Comparison of ENCODE assay signal across 2 cellular contexts in genomic region chr5:16568875-16569580, GRCh38.
TF ChIP-seq lines count a peak whose summit lies in the region.

No MANE protein-coding gene starts in this region.

TF ChIP-seq in IMR-90, 13 proteins besides CTCF, POLR2A, EP300 and RAD21 (continued from another document):
- TF ChIP-seq USF2 (IDR thresholded peaks at IDR 0.05; ENCODE audit: low read depth, low read length) (no peak), SMC3 (IDR thresholded peaks at IDR 0.05; ENCODE audit: low read depth, low read length) (no peak), MAFK (IDR thresholded peaks at IDR 0.05; ENCODE audit: low read depth, low read length) (no peak), ELK1 (IDR thresholded peaks at IDR 0.05; ENCODE audit: borderline replicate concordance, low read depth, low read length) (no peak), BHLHE40 (IDR thresholded peaks at IDR 0.05; ENCODE audit: low read depth, low read length) (no peak), RCOR1 (IDR thresholded peaks at IDR 0.05; ENCODE audit: insufficient replicate concordance, low read length) (no peak), FOS (IDR thresholded peaks at IDR 0.05; ENCODE audit: low read depth, low read length) (no peak), MXI1 (IDR thresholded peaks at IDR 0.05; ENCODE audit: borderline replicate concordance, low read depth, low read length) (no peak), CHD1 (IDR thresholded peaks at IDR 0.05; ENCODE audit: low read depth, low read length) (no peak)
TF ChIP-seq in IMR-90: peak in this region for 0.

TF ChIP-seq in HEK293T, 16 proteins besides CTCF, POLR2A, EP300 and RAD21 (continued from another document):
- TF ChIP-seq PKNOX1 (IDR thresholded peaks at IDR 0.05) (no peak), FOXK2 (IDR thresholded peaks at IDR 0.05) (no peak), L3MBTL2 (conservative IDR thresholded peaks at IDR 0.05) (no peak), CTBP1 (IDR thresholded peaks at IDR 0.05; ENCODE audit: borderline replicate concordance) (no peak), SUZ12 (IDR thresholded peaks at IDR 0.05) (no peak)
TF ChIP-seq in HEK293T: peak in this region for 0.
